12 cellular contexts compared by ENCODE assay signal in the genomic region with DNA sequence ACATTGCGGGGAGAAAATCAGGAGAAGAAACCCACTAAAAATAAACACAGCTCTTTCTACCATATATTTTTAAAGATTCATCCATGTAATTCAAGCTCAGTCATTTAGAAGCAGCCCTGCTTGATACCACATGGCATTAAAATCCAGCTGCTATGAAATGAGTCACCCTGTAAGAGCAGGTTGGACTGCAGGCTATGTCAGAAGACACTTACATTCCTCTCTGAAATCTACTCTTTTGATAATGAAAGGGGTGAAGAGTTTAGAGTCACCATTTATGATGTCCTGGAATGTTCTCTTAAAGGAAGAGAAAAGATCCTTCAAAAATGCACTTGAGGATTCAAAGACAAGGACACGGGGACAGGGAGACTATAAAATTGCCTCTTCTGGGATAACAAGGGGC.
DNase-seq lines count a peak whose midpoint lies in the region; ATAC-seq, FAIRE-seq and TF ChIP-seq lines count a peak whose summit lies in the region.
"Had no signal": no experiment of that assay in that cellular context is flagged by ENCODE, and none has a peak within 500 bp of the region (broad histone marks: within the 10 kb centered on the region; RNA-seq: fewer than 3 reads in every experiment).

No MANE protein-coding gene starts in this region.

- H3K4me3 Mint-ChIP-seq in chondrocyte (ENCODE audit: unreplicated experiment) = no peak overlapping the region
- H3K4me3 Mint-ChIP-seq in activated T-cell treated with anti-CD3 and anti-CD28 coated beads, Interleukin-2, amount 50 U/mL, for 72 hours = no peak overlapping the region
- H3K4me3 Mint-ChIP-seq: dendritic cell treated with granulocyte-macrophage colony-stimulating factor and Interleukin-4, amounts not matched to agents 40 ng/mL and 50 ng/mL, for 4 days had no signal

- no peak for TF ChIP-seq CTCF in chondrocyte (IDR thresholded peaks at IDR 0.05)

- H3K9me3 Mint-ChIP-seq in chondrocyte (ENCODE audit: low read depth) = peaks cover 3% of the 10 kb centered on the region
- H3K9me3 Mint-ChIP-seq in activated T-cell treated with anti-CD3 and anti-CD28 coated beads, Interleukin-2, amount 50 U/mL, for 72 hours = peaks cover 10 to 15% of the 10 kb centered on the region in 2 donors

- peak overlapping the region; percentile 76 for H3K27ac Mint-ChIP-seq in chondrocyte (ENCODE audit: unreplicated experiment)
- H3K27ac Mint-ChIP-seq in activated T-cell treated with anti-CD3 and anti-CD28 coated beads, Interleukin-2, amount 50 U/mL, for 72 hours = no peak overlapping the region
- H3K27ac Mint-ChIP-seq: dendritic cell treated with granulocyte-macrophage colony-stimulating factor and Interleukin-4, amounts not matched to agents 40 ng/mL and 50 ng/mL, for 4 days had no signal

- H3K27me3 Mint-ChIP-seq in chondrocyte (ENCODE audit: low read depth) = no peaks in the 10 kb centered on the region
- H3K27me3 Mint-ChIP-seq in activated T-cell treated with anti-CD3 and anti-CD28 coated beads, Interleukin-2, amount 50 U/mL, for 72 hours (ENCODE audit: low read depth) = peaks cover 5% of the 10 kb centered on the region
- H3K27me3 Mint-ChIP-seq: dendritic cell treated with granulocyte-macrophage colony-stimulating factor and Interleukin-4, amounts not matched to agents 40 ng/mL and 50 ng/mL, for 4 days had no signal

- H3K4me1 Mint-ChIP-seq in chondrocyte (ENCODE audit: low read depth) = peaks cover 59% of the 10 kb centered on the region
- H3K4me1 Mint-ChIP-seq in activated T-cell treated with anti-CD3 and anti-CD28 coated beads, Interleukin-2, amount 50 U/mL, for 72 hours (ENCODE audit: low read depth) = no peaks in the 10 kb centered on the region

- no peaks in the 10 kb centered on the region for H3K36me3 Mint-ChIP-seq in chondrocyte (ENCODE audit: low read depth)
- H3K36me3 Mint-ChIP-seq in activated T-cell treated with anti-CD3 and anti-CD28 coated beads, Interleukin-2, amount 50 U/mL, for 72 hours (ENCODE audit: insufficient read depth in 2 of 2) = peaks cover 4 to 5% of the 10 kb centered on the region in 2 donors

- DNase-seq in NCI-H2171 treated with DMSO at 0.1 percent for 48 hours (lab: John Stamatoyannopoulos, UW) (peak; percentile 44), NCI-H2171 (lab: John Stamatoyannopoulos, UW) (no peak), chondrocyte (ENCODE audit: low spot score) (no peak), kidney tubule cell (ENCODE audit: low spot score) (peak; percentile 6), urothelium cell line (ENCODE audit: low spot score) (peak; percentile 46)
- no peak for DNase-seq in activated T-cell treated with anti-CD3 and anti-CD28 coated beads, Interleukin-2, amount 50 U/mL, for 72 hours
- DNase-seq: NCI-H1930 had no signal

- FAIRE-seq in urothelium cell line (lab: Jason Lieb, UNC) = no peak
- FAIRE-seq: A549, GM12892 had no signal

- no peak for ATAC-seq in activated T-cell treated with anti-CD3 and anti-CD28 coated beads, Interleukin-2, amount 50 U/mL, for 72 hours (replicated peaks in 1 of 2)
- no peak for ATAC-seq in HG03039 (IDR thresholded peaks at IDR 0.05; ENCODE audit: unreplicated experiment)
- no peak for ATAC-seq in GM18511 (IDR thresholded peaks at IDR 0.05; ENCODE audit: unreplicated experiment)
- ATAC-seq: A549 had no signal

Comparison
In these comparisons a context has a peak if more than half of its experiments do, and no peak if none do; other contexts are left out.
1. DNase-seq: peak in NCI-H2171 treated with DMSO at 0.1 percent for 48 hours (single experiment), kidney tubule cell (single experiment) and urothelium cell line (single experiment); none in NCI-H2171 (single experiment), chondrocyte (single experiment) and activated T-cell treated with anti-CD3 and anti-CD28 coated beads, Interleukin-2, amount 50 U/mL, for 72 hours (0 of 2).